In the genomic region with DNA sequence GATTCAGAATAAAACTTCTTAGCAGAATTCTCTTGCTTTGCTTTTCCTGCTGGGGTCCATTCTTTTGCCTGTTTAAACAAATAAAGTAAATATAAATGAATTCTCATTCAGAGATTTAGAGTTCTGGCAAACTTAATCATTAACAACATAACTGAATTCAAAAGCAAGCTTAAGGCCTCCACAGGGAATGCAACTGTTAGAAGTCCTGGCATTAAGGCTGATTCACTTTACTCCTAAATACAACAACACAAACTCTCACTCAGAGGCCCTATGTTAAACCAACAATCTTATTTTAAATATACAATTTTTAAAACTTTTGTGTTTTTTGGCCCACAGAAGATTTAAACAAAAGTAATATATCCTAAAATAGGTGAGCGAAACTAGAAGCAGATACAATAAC, we compare ENCODE assay signal across 20 cellular contexts.
DNase-seq lines count a peak whose midpoint lies in the region; ATAC-seq, FAIRE-seq and TF ChIP-seq lines count a peak whose summit lies in the region.
"Had no signal": no experiment of that assay in that cellular context is flagged by ENCODE, and none has a peak within 500 bp of the region (broad histone marks: within the 10 kb centered on the region; RNA-seq: fewer than 3 reads in every experiment).

No MANE protein-coding gene starts in this region.

- no peaks in the 10 kb centered on the region for H3K36me3 ChIP-seq in OCI-LY3 (replicated peaks; ENCODE audit: low read depth, low read length)

- H3K27ac ChIP-seq in A549, result no peak overlapping the region
- no peak overlapping the region for H3K27ac ChIP-seq in OCI-LY3 (ENCODE audit: low read length)
- H3K27ac ChIP-seq: 22Rv1; BLaER1 treated with 17β-estradiol and CSF1 and Interleukin-3, amounts not matched to agents 10 nM and 100 nM had no signal

- TF ChIP-seq CTCF in A549 (IDR thresholded peaks at IDR 0.05) (no peak), OCI-LY3 (IDR thresholded peaks at IDR 0.05; ENCODE audit: low read depth, low read length) (no peak), progenitor cell of endocrine pancreas (IDR thresholded peaks at IDR 0.05; ENCODE audit: unreplicated experiment) (no peak), omental fat pad (IDR thresholded peaks at IDR 0.05) (no peak)

- H3K4me2 ChIP-seq in A549 (peak overlapping the region; percentile 40), OCI-LY3 (ENCODE audit: low read length) (peak overlapping the region; percentile 73; the same call in 1 of the 2 replicates)
- H3K4me2 ChIP-seq: BLaER1 treated with 17β-estradiol and CSF1 and Interleukin-3, amounts not matched to agents 10 nM and 100 nM had no signal

- no peak overlapping the region for H3K4me3 Mint-ChIP-seq in progenitor cell of endocrine pancreas (ENCODE audit: low read depth)
- H3K4me3 Mint-ChIP-seq: CD4-positive, CD25-positive, alpha-beta regulatory T cell; H9 had no signal

- POLR2A ChIA-PET in A549 (lab: Yijun Ruan, JAX), result no interaction called here

- no peak overlapping the region for H2AFZ ChIP-seq in OCI-LY3 (ENCODE audit: low read depth, low read length)

- ATAC-seq in A549 (peak in 1 of 2 experiments; percentile 43; a peak in 1 of 6 replicates), GM19397 (IDR thresholded peaks at IDR 0.05; ENCODE audit: unreplicated experiment) (no peak), HG03139 (IDR thresholded peaks at IDR 0.05; ENCODE audit: unreplicated experiment) (no peak), omental fat pad (ENCODE audit: low FRiP score) (no peak)
- ATAC-seq: GM12878 had no signal

- H3K4me1 Mint-ChIP-seq in progenitor cell of endocrine pancreas (ENCODE audit: low read depth), result peaks cover 15% of the 10 kb centered on the region

- no peak for TF ChIP-seq RAD21 in A549 (conservative IDR thresholded peaks at IDR 0.05 in 1 of 2, IDR thresholded peaks at IDR 0.05 in 1 of 2)

- DNase-seq in A549 (ENCODE audit: low read depth in 1 of 2, low spot score in 1 of 2), result peak in 1 of 2 experiments; percentile 6
- DNase-seq in progenitor cell of endocrine pancreas (ENCODE audit: low spot score, unreplicated experiment), result no peak
- DNase-seq in activated T-cell treated with anti-CD3 and anti-CD28 coated beads, Interleukin-2, amount 50 U/mL, for 1 hour, result no peak
- DNase-seq in omental fat pad (ENCODE audit: low spot score), result no peak
- DNase-seq: AML-193; Calu3; CD4-positive, CD25-positive, alpha-beta regulatory T cell; DMS 273 treated with DMSO at 0.1 percent for 48 hours; GOT3; H9; KBM-7 had no signal

- H3K9ac ChIP-seq in OCI-LY3 (ENCODE audit: low read length), result no peak overlapping the region
- H3K9ac ChIP-seq: BLaER1 treated with 17β-estradiol and CSF1 and Interleukin-3, amounts not matched to agents 10 nM and 100 nM had no signal

- FAIRE-seq in A549 (lab: Jason Lieb, UNC) (no peak), islet of Langerhans (lab: Jason Lieb, UNC) (peak; percentile 84)
- FAIRE-seq: GM12878, GM18507, HTR-8/SVneo had no signal

- no peaks in the 10 kb centered on the region for H3K27me3 ChIP-seq in OCI-LY3 (ENCODE audit: low read depth, low read length)
- H3K27me3 ChIP-seq: BLaER1 treated with 17β-estradiol and CSF1 and Interleukin-3, amounts not matched to agents 10 nM and 100 nM had no signal

- peaks cover 8% of the 10 kb centered on the region; the same call in 1 of the 2 replicates for H3K79me2 ChIP-seq in OCI-LY3 (ENCODE audit: low read length)

- H3K9me3 ChIP-seq in A549 (no peaks in the 10 kb centered on the region), OCI-LY3 (ENCODE audit: insufficient read depth, low read length) (no peaks in the 10 kb centered on the region)
- H3K9me3 ChIP-seq: BLaER1 treated with 17β-estradiol and CSF1 and Interleukin-3, amounts not matched to agents 10 nM and 100 nM had no signal

- TF ChIP-seq POLR2A in A549 (IDR thresholded peaks at IDR 0.05; ENCODE audit: low read length), result no peak

- H3K4me3 ChIP-seq in A549 (no peak overlapping the region), OCI-LY3 (ENCODE audit: low read length) (no peak overlapping the region)
- H3K4me3 ChIP-seq: BLaER1 treated with 17β-estradiol and CSF1 and Interleukin-3, amounts not matched to agents 10 nM and 100 nM; GM12878 had no signal

- H3K27me3 Mint-ChIP-seq in progenitor cell of endocrine pancreas, result no peaks in the 10 kb centered on the region

- CTCF ChIA-PET in A549 (lab: Yijun Ruan, JAX), result no interaction called here

- no peak for TF ChIP-seq EP300 in A549 (IDR thresholded peaks at IDR 0.05)

- 95% methylated on average over 1 of the region's 1 CpG for WGBS in A549 (ENCODE audit: missing lambda C conversion rate)

- H3K4me1 ChIP-seq in A549, result peaks cover 13% of the 10 kb centered on the region
- peaks cover 49% of the 10 kb centered on the region for H3K4me1 ChIP-seq in OCI-LY3 (ENCODE audit: low read length)

- peak overlapping the region; percentile 69 for H3K27ac Mint-ChIP-seq in progenitor cell of endocrine pancreas
- H3K27ac Mint-ChIP-seq: CD4-positive, CD25-positive, alpha-beta regulatory T cell had no signal

- H3K9me3 Mint-ChIP-seq in progenitor cell of endocrine pancreas (ENCODE audit: low read depth), result peaks cover 12% of the 10 kb centered on the region
- H3K9me3 Mint-ChIP-seq: CD4-positive, CD25-positive, alpha-beta regulatory T cell had no signal

- H3K36me3 Mint-ChIP-seq in progenitor cell of endocrine pancreas (ENCODE audit: insufficient read depth), result peaks cover 40% of the 10 kb centered on the region

- no peaks in the 10 kb centered on the region for H4K20me1 ChIP-seq in OCI-LY3 (ENCODE audit: insufficient read depth, low read length)

TF ChIP-seq in A549, 52 proteins besides CTCF, POLR2A, EP300 and RAD21:
- TF ChIP-seq, protein P1, sequence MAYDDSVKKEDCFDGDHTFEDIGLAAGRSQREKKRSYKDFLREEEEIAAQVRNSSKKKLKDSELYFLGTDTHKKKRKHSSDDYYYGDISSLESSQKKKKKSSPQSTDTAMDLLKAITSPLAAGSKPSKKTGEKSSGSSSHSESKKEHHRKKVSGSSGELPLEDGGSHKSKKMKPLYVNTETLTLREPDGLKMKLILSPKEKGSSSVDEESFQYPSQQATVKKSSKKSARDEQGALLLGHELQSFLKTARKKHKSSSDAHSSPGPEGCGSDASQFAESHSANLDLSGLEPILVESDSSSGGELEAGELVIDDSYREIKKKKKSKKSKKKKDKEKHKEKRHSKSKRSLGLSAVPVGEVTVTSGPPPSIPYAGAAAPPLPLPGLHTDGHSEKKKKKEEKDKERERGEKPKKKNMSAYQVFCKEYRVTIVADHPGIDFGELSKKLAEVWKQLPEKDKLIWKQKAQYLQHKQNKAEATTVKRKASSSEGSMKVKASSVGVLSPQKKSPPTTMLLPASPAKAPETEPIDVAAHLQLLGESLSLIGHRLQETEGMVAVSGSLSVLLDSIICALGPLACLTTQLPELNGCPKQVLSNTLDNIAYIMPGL (CRISPR knock-in tag; IDR thresholded peaks at IDR 0.05; ENCODE audit: borderline replicate concordance), result no peak
- TF ChIP-seq HOXA7 (CRISPR knock-in tag; IDR thresholded peaks at IDR 0.05) (no peak), FOXS1 (CRISPR knock-in tag; IDR thresholded peaks at IDR 0.05) (no peak), ZSCAN20 (CRISPR knock-in tag; IDR thresholded peaks at IDR 0.05) (no peak), GATA3 (IDR thresholded peaks at IDR 0.05; ENCODE audit: borderline replicate concordance) (no peak), ZFP36 (IDR thresholded peaks at IDR 0.05; ENCODE audit: borderline replicate concordance, partially characterized antibody) (no peak), KDM5A (IDR thresholded peaks at IDR 0.05) (no peak), CEBPB (IDR thresholded peaks at IDR 0.05) (no peak), RFX5 (IDR thresholded peaks at IDR 0.05) (no peak), ZNF302 (CRISPR knock-in tag; IDR thresholded peaks at IDR 0.05) (no peak), MAFK (IDR thresholded peaks at IDR 0.05; ENCODE audit: partially characterized antibody) (no peak), ESRRA (IDR thresholded peaks at IDR 0.05; ENCODE audit: borderline replicate concordance, low read length) (no peak), ZC3H11A (IDR thresholded peaks at IDR 0.05) (no peak), PHF8 (IDR thresholded peaks at IDR 0.05; ENCODE audit: borderline replicate concordance, low read depth) (no peak)
- TF ChIP-seq, protein P2, sequence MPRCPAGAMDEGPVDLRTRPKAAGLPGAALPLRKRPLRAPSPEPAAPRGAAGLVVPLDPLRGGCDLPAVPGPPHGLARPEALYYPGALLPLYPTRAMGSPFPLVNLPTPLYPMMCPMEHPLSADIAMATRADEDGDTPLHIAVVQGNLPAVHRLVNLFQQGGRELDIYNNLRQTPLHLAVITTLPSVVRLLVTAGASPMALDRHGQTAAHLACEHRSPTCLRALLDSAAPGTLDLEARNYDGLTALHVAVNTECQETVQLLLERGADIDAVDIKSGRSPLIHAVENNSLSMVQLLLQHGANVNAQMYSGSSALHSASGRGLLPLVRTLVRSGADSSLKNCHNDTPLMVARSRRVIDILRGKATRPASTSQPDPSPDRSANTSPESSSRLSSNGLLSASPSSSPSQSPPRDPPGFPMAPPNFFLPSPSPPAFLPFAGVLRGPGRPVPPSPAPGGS (IDR thresholded peaks at IDR 0.05), result no peak
- TF ChIP-seq, protein P3, sequence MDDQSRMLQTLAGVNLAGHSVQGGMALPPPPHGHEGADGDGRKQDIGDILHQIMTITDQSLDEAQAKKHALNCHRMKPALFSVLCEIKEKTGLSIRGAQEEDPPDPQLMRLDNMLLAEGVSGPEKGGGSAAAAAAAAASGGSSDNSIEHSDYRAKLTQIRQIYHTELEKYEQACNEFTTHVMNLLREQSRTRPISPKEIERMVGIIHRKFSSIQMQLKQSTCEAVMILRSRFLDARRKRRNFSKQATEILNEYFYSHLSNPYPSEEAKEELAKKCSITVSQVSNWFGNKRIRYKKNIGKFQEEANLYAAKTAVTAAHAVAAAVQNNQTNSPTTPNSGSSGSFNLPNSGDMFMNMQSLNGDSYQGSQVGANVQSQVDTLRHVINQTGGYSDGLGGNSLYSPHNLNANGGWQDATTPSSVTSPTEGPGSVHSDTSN (IDR thresholded peaks at IDR 0.05), result no peak
